In the genomic region with DNA sequence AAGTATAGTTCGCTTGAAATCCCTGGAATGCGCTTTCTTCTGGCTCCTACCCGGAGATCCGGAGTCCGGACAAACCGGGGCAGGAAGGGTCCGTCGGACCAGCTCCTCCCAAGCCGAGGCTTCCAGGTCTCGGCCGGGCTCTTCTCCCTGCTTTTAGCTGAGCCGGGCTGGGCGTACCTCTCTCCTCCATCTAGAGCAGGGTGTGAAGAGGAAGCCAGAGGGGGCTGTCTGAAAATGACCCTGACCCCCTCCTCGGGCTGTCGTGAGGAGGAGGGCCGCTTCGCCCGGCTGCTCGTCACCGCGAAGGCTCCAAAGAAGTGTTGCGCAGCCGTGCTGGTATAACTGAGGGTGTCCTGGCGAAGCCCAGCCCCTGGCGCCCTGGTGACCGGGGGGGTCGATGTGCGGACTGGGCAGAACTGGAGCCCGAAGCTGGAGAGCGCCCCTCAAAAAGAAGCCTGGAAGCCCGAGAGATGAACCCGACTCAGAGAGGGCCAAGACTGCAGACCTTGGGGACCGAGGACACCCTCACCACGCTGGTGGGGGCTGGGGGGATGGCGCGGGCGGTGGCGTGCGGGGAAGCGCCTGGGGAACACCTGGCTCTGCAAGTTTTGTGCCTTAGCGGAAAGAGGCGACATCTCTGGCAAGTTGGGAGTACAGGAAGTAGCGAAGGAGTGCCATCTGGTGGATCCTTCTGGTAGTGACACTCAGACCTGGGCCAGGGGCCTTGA, we compare ENCODE assay signal across 8 cellular contexts. TPM values are rescaled to one million over a fixed set of nuclear protein-coding genes. Genes with fewer than 3 reads are reported as not detected.
DNase-seq lines count a peak whose midpoint lies in the region; ATAC-seq and TF ChIP-seq lines count a peak whose summit lies in the region.

No MANE protein-coding gene starts in this region.

- intact Hi-C loops in dorsolateral prefrontal cortex (cut with DNase I): loop anchor here (2.0 to 10.0 kb wide), 3 partner anchors 35 to 53 kb away; a partner anchor contains a TSS
- intact Hi-C loops in lower leg skin (cut with DNase I; ENCODE audit: low total_unique reads): no loop called here

- ATAC-seq in HG02759 (IDR thresholded peaks at IDR 0.05; ENCODE audit: unreplicated experiment) (peak; percentile 53), GM19328 (IDR thresholded peaks at IDR 0.05; ENCODE audit: unreplicated experiment) (no peak)

- POLR2A ChIA-PET in activated CD4-positive, alpha-beta T cell treated with anti-CD3 and anti-CD28 coated beads, Interleukin-2, amount 10 ng/mL, durations not matched to agents 7 days and 5 days (lab: Charles Lee): no interaction called here

- TF ChIP-seq POLR2A in lower leg skin (IDR thresholded peaks at IDR 0.05): no peak

- H3K27me3 ChIP-seq in dorsolateral prefrontal cortex: peaks cover 0 to 61% (median 40%) of the 10 kb centered on the region in 45 donors

- no peaks in the 10 kb centered on the region for H3K9me3 Mint-ChIP-seq in activated CD4-positive, alpha-beta T cell treated with anti-CD3 and anti-CD28 coated beads, Interleukin-2, amount 10 ng/mL, durations not matched to agents 7 days and 5 days

- WGBS in lower leg skin, 2 donors: 1% methylated on average over 43 of the region's 43 CpGs

- no peaks in the 10 kb centered on the region for H3K36me3 Mint-ChIP-seq in activated CD4-positive, alpha-beta T cell treated with anti-CD3 and anti-CD28 coated beads, Interleukin-2, amount 10 ng/mL, durations not matched to agents 7 days and 5 days (ENCODE audit: low read depth)

- DNase-seq in DMS79 (lab: John Stamatoyannopoulos, UW): peak; percentile 35
- DNase-seq in NCI-H460 (ENCODE audit: extremely low read depth, low read depth): peak; percentile 82
- DNase-seq in activated CD4-positive, alpha-beta T cell treated with anti-CD3 and anti-CD28 coated beads, Interleukin-2, amount 10 ng/mL, durations not matched to agents 7 days and 5 days: peak; percentile 83
- DNase-seq in dorsolateral prefrontal cortex: peak in 9 of 10 donors; percentile 48 to 78 (median 66)
- peak; percentile 60 to 94 for DNase-seq in lower leg skin (ENCODE audit: low spot score in 2 of 2)
- peak; percentile 85 for DNase-seq in stimulated activated CD4-positive, alpha-beta T cell treated with anti-CD3 and anti-CD28 coated beads, Interleukin-4, amount 100 ng/mL, for 24 hours

- H3K27ac Mint-ChIP-seq in activated CD4-positive, alpha-beta T cell treated with anti-CD3 and anti-CD28 coated beads, Interleukin-2, amount 10 ng/mL, durations not matched to agents 7 days and 5 days: no peak overlapping the region

- H3K4me1 Mint-ChIP-seq in activated CD4-positive, alpha-beta T cell treated with anti-CD3 and anti-CD28 coated beads, Interleukin-2, amount 10 ng/mL, durations not matched to agents 7 days and 5 days: peaks cover 30% of the 10 kb centered on the region

- H3K4me3 ChIP-seq in dorsolateral prefrontal cortex: peak overlapping the region; percentile 22 to 76 (median 57)
- H3K4me3 ChIP-seq in lower leg skin (ENCODE audit: low read depth, poor library complexity, severe bottlenecking): peak overlapping the region; percentile 37

- CTCF ChIA-PET in activated CD4-positive, alpha-beta T cell treated with anti-CD3 and anti-CD28 coated beads, Interleukin-2, amount 10 ng/mL, durations not matched to agents 7 days and 5 days (lab: Charles Lee): interaction anchor here (0.9 to 4.6 kb wide), 9 partner anchors 9 to 103 kb away, joined by 3 to 35 read pairs (median 4); no protein-coding TSS in a partner anchor

- H3K4me3 Mint-ChIP-seq in activated CD4-positive, alpha-beta T cell treated with anti-CD3 and anti-CD28 coated beads, Interleukin-2, amount 10 ng/mL, durations not matched to agents 7 days and 5 days: peak overlapping the region; percentile 76

- peak; percentile 80 to 99 (median 96) for TF ChIP-seq CTCF in dorsolateral prefrontal cortex (IDR thresholded peaks at IDR 0.05 in 54 of 56, conservative IDR thresholded peaks at IDR 0.05 in 2 of 56; ENCODE audit: low read depth in 1 of 56, partially characterized antibody in 56 of 56)
- peak in 1 of 3 donors; percentile 88 for TF ChIP-seq CTCF in lower leg skin (IDR thresholded peaks at IDR 0.05)

- peak overlapping the region in 8 of 59 donors; percentile 2 to 57 (median 29) for H3K27ac ChIP-seq in dorsolateral prefrontal cortex

- peaks cover 49% of the 10 kb centered on the region for H3K27me3 Mint-ChIP-seq in activated CD4-positive, alpha-beta T cell treated with anti-CD3 and anti-CD28 coated beads, Interleukin-2, amount 10 ng/mL, durations not matched to agents 7 days and 5 days

RNA-seq across cellular contexts. Expression of a gene that starts 5.7 kb away (rescaled TPM):
- total RNA-seq in NCI-H460 (2014; rRNA removed; shearing (Covaris generic)): 31.3 and 36.1 TPM in 2 replicates
- polyA plus RNA-seq in NCI-H460 (2014; cell fraction: nucleus; rRNA removed): 116 and 123 TPM in 2 replicates
- total RNA-seq in activated CD4-positive, alpha-beta T cell treated with anti-CD3 and anti-CD28 coated beads, Interleukin-2, amount 10 ng/mL, durations not matched to agents 7 days and 5 days: under 1 TPM; 0.27 to 0.55 TPM
- total RNA-seq in dorsolateral prefrontal cortex (1 to 10 TPM in 105 of 120 experiments, under 1 TPM in 15; 0.37 to 6.3 (median 1.9) TPM), lower leg skin (1 to 10 TPM; 2.2 to 6.1 (median 2.7) TPM)

RNA-seq across cellular contexts. Expression of a gene that starts 36.5 kb away (rescaled TPM):
- 50.5 and 52.6 TPM in 2 replicates for total RNA-seq in NCI-H460 (2014; rRNA removed; shearing (Covaris generic))
- 206 TPM in 2 replicates for polyA plus RNA-seq in NCI-H460 (2014; cell fraction: nucleus; rRNA removed)
- 10 to 100 TPM; 39.5 to 43.5 TPM for total RNA-seq in activated CD4-positive, alpha-beta T cell treated with anti-CD3 and anti-CD28 coated beads, Interleukin-2, amount 10 ng/mL, durations not matched to agents 7 days and 5 days
- total RNA-seq in dorsolateral prefrontal cortex: 100 to 1,000 TPM in 7 of 120 experiments, 10 to 100 TPM in 113; 53.8 to 127 (median 83.8) TPM
- 100 to 1,000 TPM in 1 of 4 donors, 10 to 100 TPM in 3; 55.5 to 127 (median 79.6) TPM for total RNA-seq in lower leg skin

RNA-seq across cellular contexts. Expression of a gene that starts 36.6 kb away (rescaled TPM):
- total RNA-seq in NCI-H460 (2014; rRNA removed; shearing (Covaris generic)): 0.52 and 0.55 TPM in 2 replicates
- polyA plus RNA-seq in NCI-H460 (2014; cell fraction: nucleus; rRNA removed): 1.3 and 3.2 TPM in 2 replicates
- under 1 TPM; 0.65 to 0.74 TPM for total RNA-seq in activated CD4-positive, alpha-beta T cell treated with anti-CD3 and anti-CD28 coated beads, Interleukin-2, amount 10 ng/mL, durations not matched to agents 7 days and 5 days
- total RNA-seq in dorsolateral prefrontal cortex: 10 to 100 TPM; 11.3 to 42.8 (median 23.8) TPM
- total RNA-seq in lower leg skin: 1 to 10 TPM; 1.5 to 9.0 (median 3.5) TPM

Comparison
In these comparisons a context has a peak if more than half of its experiments do, and no peak if none do; other contexts are left out.
1. DNase-seq: peak in every context shown above with its lines; median percentile 85 in stimulated activated CD4-positive, alpha-beta T cell treated with anti-CD3 and anti-CD28 coated beads, Interleukin-4, amount 100 ng/mL, for 24 hours; 83 in activated CD4-positive, alpha-beta T cell treated with anti-CD3 and anti-CD28 coated beads, Interleukin-2, amount 10 ng/mL, durations not matched to agents 7 days and 5 days; 82 in NCI-H460; 77 in lower leg skin; 66 in dorsolateral prefrontal cortex; 35 in DMS79.